1 cellular context compared by ENCODE assay signal in the genomic region with DNA sequence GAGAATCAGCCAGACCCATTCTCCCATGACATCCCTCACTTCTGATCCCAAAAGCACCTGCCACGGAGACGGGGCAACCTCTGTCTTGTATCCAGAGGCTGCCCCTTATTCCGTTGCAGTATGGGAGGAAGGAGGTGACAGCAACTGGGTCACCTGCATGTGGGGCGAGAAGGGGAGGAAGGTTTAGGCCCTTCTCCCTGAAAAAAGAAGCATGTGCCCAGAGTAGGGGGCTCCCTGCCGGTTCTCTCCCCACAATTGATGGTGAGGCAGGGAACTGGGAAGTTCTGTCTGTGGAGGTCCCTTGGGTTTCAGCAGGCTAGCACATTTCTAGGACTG.
A peak's percentile ranks its signal among the peaks of the same experiment; 100 is the strongest.
TF ChIP-seq lines count a peak whose summit lies in the region.

No MANE protein-coding gene starts in this region.

TF ChIP-seq in HepG2, 621 proteins besides CTCF, POLR2A, EP300 and RAD21 (continued from another document):
- TF ChIP-seq ELF3 (CRISPR knock-in tag; IDR thresholded peaks at IDR 0.05) (0 out of 2 replicates have a peak, but pooled peaks have one; percentile 7), ZNF264 (CRISPR knock-in tag; IDR thresholded peaks at IDR 0.05) (0 out of 2 replicates have a peak, but pooled peaks have one; percentile 3), ZNF335 (CRISPR knock-in tag; IDR thresholded peaks at IDR 0.05) (peak; percentile 9; the same call in 1 of the 2 replicates), HNRNPL (IDR thresholded peaks at IDR 0.05; ENCODE audit: low read depth, low read length) (no peak), ZSCAN29 (CRISPR knock-in tag; conservative IDR thresholded peaks at IDR 0.05) (0 out of 2 replicates have a peak, but pooled peaks have one; percentile 42), ZNF678 (CRISPR knock-in tag; IDR thresholded peaks at IDR 0.05) (0 out of 2 replicates have a peak, but pooled peaks have one; percentile 19), ZMYM3 (CRISPR knock-in tag; IDR thresholded peaks at IDR 0.05) (0 out of 2 replicates have a peak, but pooled peaks have one; percentile 6), ETV5 (CRISPR knock-in tag; IDR thresholded peaks at IDR 0.05; ENCODE audit: borderline replicate concordance) (no peak)
- TF ChIP-seq, protein P1, sequence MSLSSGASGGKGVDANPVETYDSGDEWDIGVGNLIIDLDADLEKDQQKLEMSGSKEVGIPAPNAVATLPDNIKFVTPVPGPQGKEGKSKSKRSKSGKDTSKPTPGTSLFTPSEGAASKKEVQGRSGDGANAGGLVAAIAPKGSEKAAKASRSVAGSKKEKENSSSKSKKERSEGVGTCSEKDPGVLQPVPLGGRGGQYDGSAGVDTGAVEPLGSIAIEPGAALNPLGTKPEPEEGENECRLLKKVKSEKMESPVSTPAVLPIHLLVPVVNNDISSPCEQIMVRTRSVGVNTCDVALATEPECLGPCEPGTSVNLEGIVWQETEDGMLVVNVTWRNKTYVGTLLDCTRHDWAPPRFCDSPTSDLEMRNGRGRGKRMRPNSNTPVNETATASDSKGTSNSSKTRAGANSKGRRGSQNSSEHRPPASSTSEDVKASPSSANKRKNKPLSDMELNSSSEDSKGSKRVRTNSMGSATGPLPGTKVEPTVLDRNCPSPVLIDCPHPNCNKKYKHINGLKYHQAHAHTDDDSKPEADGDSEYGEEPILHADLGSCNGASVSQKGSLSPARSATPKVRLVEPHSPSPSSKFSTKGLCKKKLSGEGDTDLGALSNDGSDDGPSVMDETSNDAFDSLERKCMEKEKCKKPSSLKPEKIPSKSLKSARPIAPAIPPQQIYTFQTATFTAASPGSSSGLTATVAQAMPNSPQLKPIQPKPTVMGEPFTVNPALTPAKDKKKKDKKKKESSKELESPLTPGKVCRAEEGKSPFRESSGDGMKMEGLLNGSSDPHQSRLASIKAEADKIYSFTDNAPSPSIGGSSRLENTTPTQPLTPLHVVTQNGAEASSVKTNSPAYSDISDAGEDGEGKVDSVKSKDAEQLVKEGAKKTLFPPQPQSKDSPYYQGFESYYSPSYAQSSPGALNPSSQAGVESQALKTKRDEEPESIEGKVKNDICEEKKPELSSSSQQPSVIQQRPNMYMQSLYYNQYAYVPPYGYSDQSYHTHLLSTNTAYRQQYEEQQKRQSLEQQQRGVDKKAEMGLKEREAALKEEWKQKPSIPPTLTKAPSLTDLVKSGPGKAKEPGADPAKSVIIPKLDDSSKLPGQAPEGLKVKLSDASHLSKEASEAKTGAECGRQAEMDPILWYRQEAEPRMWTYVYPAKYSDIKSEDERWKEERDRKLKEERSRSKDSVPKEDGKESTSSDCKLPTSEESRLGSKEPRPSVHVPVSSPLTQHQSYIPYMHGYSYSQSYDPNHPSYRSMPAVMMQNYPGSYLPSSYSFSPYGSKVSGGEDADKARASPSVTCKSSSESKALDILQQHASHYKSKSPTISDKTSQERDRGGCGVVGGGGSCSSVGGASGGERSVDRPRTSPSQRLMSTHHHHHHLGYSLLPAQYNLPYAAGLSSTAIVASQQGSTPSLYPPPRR (CRISPR knock-in tag; IDR thresholded peaks at IDR 0.05; ENCODE audit: borderline replicate concordance) = no peak
TF ChIP-seq in HepG2: peak in this region for 34.
